ENCODE assay signal across 1 cellular context in genomic region chr2:124407836-124408534, GRCh38.
TF ChIP-seq lines count a peak whose summit lies in the region.
"Not testable (repeated sequence)": the region's sequence is repeated elsewhere in the genome, so short reads cannot be mapped to it uniquely, and the experiment has no call there.

No MANE protein-coding gene starts in this region.

TF ChIP-seq in HepG2, 621 proteins besides CTCF, POLR2A, EP300 and RAD21:
- not testable (repeated sequence) for TF ChIP-seq FOXA1 (IDR thresholded peaks at IDR 0.05)
- TF ChIP-seq FOXA1 (CRISPR knock-in tag; IDR thresholded peaks at IDR 0.05) (peak; percentile 53), FOXA3 (CRISPR knock-in tag; IDR thresholded peaks at IDR 0.05) (peak; percentile 47; the same call in 1 of the 2 replicates), ZNF281 (CRISPR knock-in tag; IDR thresholded peaks at IDR 0.05; ENCODE audit: borderline replicate concordance) (peak; percentile 67; the same call in 1 of the 2 replicates), ARID5B (CRISPR knock-in tag; IDR thresholded peaks at IDR 0.05) (0 out of 2 replicates have a peak, but pooled peaks have one; percentile 9)
